ENCODE assay signal across 17 cellular contexts in genomic region chr19:32744555-32745325, GRCh38. TPM values are rescaled to one million over a fixed set of nuclear protein-coding genes. Genes with fewer than 3 reads are reported as not detected.
DNase-seq lines count a peak whose midpoint lies in the region; ATAC-seq, FAIRE-seq and TF ChIP-seq lines count a peak whose summit lies in the region.
"Had no signal": no experiment of that assay in that cellular context is flagged by ENCODE, and none has a peak within 500 bp of the region (broad histone marks: within the 10 kb centered on the region; RNA-seq: fewer than 3 reads in every experiment).

No MANE protein-coding gene starts in this region.

- TF ChIP-seq EP300 in K562 (IDR thresholded peaks at IDR 0.05; ENCODE audit: low read length) = no peak

- DNase-seq in activated naive CD8-positive, alpha-beta T cell treated with anti-CD3 and anti-CD28 coated beads for 36 hours = no peak
- DNase-seq in K562 (ENCODE audit: extremely low read depth in 1 of 4, low spot score in 3 of 4) (no peak), upper lobe of right lung (no peak), Right ventricle myocardium inferior (ENCODE audit: missing footprints) (no peak), cerebellar nuclear complex (lab: John Stamatoyannopoulos, UW) (no peak)
- DNase-seq in activated CD4-positive, CD25-positive, alpha-beta regulatory T cell (lab: John Stamatoyannopoulos, UW) = no peak
- DNase-seq: 8988T, AML-193, DMS79 had no signal

- no peaks in the 10 kb centered on the region for H3K9me1 ChIP-seq in K562 (ENCODE audit: control insufficient read depth, insufficient read depth, low read length)

- peak; percentile 55 for ATAC-seq in K562
- peak; percentile 20 for ATAC-seq in upper lobe of right lung
- no peak for ATAC-seq in Right ventricle myocardium inferior
- ATAC-seq: GM12878, HCT116 had no signal

- H3K27me3 Mint-ChIP-seq in activated naive CD8-positive, alpha-beta T cell = peaks cover 5% of the 10 kb centered on the region
- peaks cover 29% of the 10 kb centered on the region for H3K27me3 Mint-ChIP-seq in activated naive CD8-positive, alpha-beta T cell treated with anti-CD3 and anti-CD28 coated beads for 36 hours

- 0 out of 2 replicates have a peak overlapping the region, but pooled peaks have one; percentile 22 for H2AFZ ChIP-seq in K562 (ENCODE audit: low read depth, low read length)
- H2AFZ ChIP-seq in neuron (ENCODE audit: low read depth, low read length) = peak overlapping the region; percentile 10

- peaks cover 13 to 22% of the 10 kb centered on the region in 2 experiments; a peak in 4 of 5 replicates for H3K27me3 ChIP-seq in K562 (ENCODE audit: control insufficient read depth in 2 of 2, insufficient read depth in 2 of 2, low read length in 2 of 2)
- H3K27me3 ChIP-seq in neuron (ENCODE audit: insufficient read depth, low read length) = no peaks in the 10 kb centered on the region
- H3K27me3 ChIP-seq in upper lobe of right lung = no peaks in the 10 kb centered on the region
- H3K27me3 ChIP-seq: BLaER1 had no signal

- TF ChIP-seq POLR2A in K562 (conservative IDR thresholded peaks at IDR 0.05) = no peak

- CTCF ChIA-PET in K562 (lab: Yijun Ruan, JAX; ENCODE audit: low intra/inter-chr PET ratio) = interaction anchor here (1.1 kb wide), 1 partner anchor 145 kb away, joined by 3 read pairs; no protein-coding TSS in a partner anchor

- H3K27ac Mint-ChIP-seq in activated naive CD8-positive, alpha-beta T cell = peak overlapping the region; percentile 10
- no peak overlapping the region for H3K27ac Mint-ChIP-seq in activated naive CD8-positive, alpha-beta T cell treated with anti-CD3 and anti-CD28 coated beads for 36 hours
- H3K27ac Mint-ChIP-seq: CD4-positive, CD25-positive, alpha-beta regulatory T cell had no signal

- H3K4me1 Mint-ChIP-seq in activated naive CD8-positive, alpha-beta T cell (ENCODE audit: low read depth) = peaks cover 23% of the 10 kb centered on the region
- H3K4me1 Mint-ChIP-seq in activated naive CD8-positive, alpha-beta T cell treated with anti-CD3 and anti-CD28 coated beads for 36 hours = peaks cover 6% of the 10 kb centered on the region

- H4K20me1 ChIP-seq in K562 (replicated peaks; ENCODE audit: control insufficient read depth, insufficient read depth, low read length) = no peaks in the 10 kb centered on the region
- H4K20me1 ChIP-seq: BLaER1 had no signal

- H3K4me3 Mint-ChIP-seq in activated naive CD8-positive, alpha-beta T cell = no peak overlapping the region
- H3K4me3 Mint-ChIP-seq in activated naive CD8-positive, alpha-beta T cell treated with anti-CD3 and anti-CD28 coated beads for 36 hours = no peak overlapping the region
- H3K4me3 Mint-ChIP-seq: CD4-positive, CD25-positive, alpha-beta regulatory T cell had no signal

- TF ChIP-seq CTCF in K562 (IDR thresholded peaks at IDR 0.05 in 2 of 3, conservative IDR thresholded peaks at IDR 0.05 in 1 of 3; ENCODE audit: insufficient read depth in 2 of 3, low read depth in 1 of 3, low read length in 3 of 3) (no peak), upper lobe of right lung (IDR thresholded peaks at IDR 0.05) (no peak)

- H3K79me2 ChIP-seq in K562 (ENCODE audit: control insufficient read depth, insufficient read depth, low read length) = no peaks in the 10 kb centered on the region

- H3K4me1 ChIP-seq in K562 (replicated peaks in 1 of 2; ENCODE audit: control insufficient read depth in 2 of 2, insufficient read depth in 2 of 2, low read length in 2 of 2) (peaks cover 0 to 3% of the 10 kb centered on the region in 2 experiments; a peak in 3 of 5 replicates), neuron (ENCODE audit: insufficient read depth, low read length) (peaks cover 34% of the 10 kb centered on the region), upper lobe of right lung (no peaks in the 10 kb centered on the region)

- in situ Hi-C loops in K562 (cut with MboI) = no loop called here

- no TSS peak for BruUV-seq in K562 (replicated peaks; lab: Mats Ljungman, UMichigan)

- FAIRE-seq in K562 (lab: Jason Lieb, UNC) = no peak
- FAIRE-seq: GM12878, GM18507, H54 had no signal

- no peak overlapping the region for H3K9ac ChIP-seq in K562 (ENCODE audit: insufficient read depth in 1 of 2, low read depth in 2 of 2, low read length in 2 of 2)
- H3K9ac ChIP-seq: BLaER1 had no signal

- no peak overlapping the region for H3K4me3 ChIP-seq in K562
- H3K4me3 ChIP-seq in neuron (ENCODE audit: low read length) = no peak overlapping the region
- no peak overlapping the region for H3K4me3 ChIP-seq in upper lobe of right lung
- H3K4me3 ChIP-seq: BLaER1, GM12878 had no signal

- 16% methylated on average over 18 of the region's 18 CpGs for WGBS in K562 (ENCODE audit: insufficient coverage, low coverage, missing lambda C conversion rate)

- H3K36me3 Mint-ChIP-seq in activated naive CD8-positive, alpha-beta T cell = no peaks in the 10 kb centered on the region
- H3K36me3 Mint-ChIP-seq in activated naive CD8-positive, alpha-beta T cell treated with anti-CD3 and anti-CD28 coated beads for 36 hours = no peaks in the 10 kb centered on the region
- H3K36me3 Mint-ChIP-seq: CD4-positive, CD25-positive, alpha-beta regulatory T cell had no signal

- no peaks in the 10 kb centered on the region for H3K9me3 Mint-ChIP-seq in activated naive CD8-positive, alpha-beta T cell (ENCODE audit: low read depth)
- H3K9me3 Mint-ChIP-seq in activated naive CD8-positive, alpha-beta T cell treated with anti-CD3 and anti-CD28 coated beads for 36 hours = no peaks in the 10 kb centered on the region
- H3K9me3 Mint-ChIP-seq: CD4-positive, CD25-positive, alpha-beta regulatory T cell had no signal

- POLR2A ChIA-PET in K562 (lab: Yijun Ruan, JAX) = no interaction called here

- TF ChIP-seq RAD21 in K562 (CRISPR knock-in tag; conservative IDR thresholded peaks at IDR 0.05 in 1 of 2, IDR thresholded peaks at IDR 0.05 in 1 of 2) = no peak

- no peaks in the 10 kb centered on the region for H3K36me3 ChIP-seq in K562 (ENCODE audit: control insufficient read depth, insufficient read depth, low read length)
- H3K36me3 ChIP-seq in neuron (ENCODE audit: insufficient read depth, low read length) = no peaks in the 10 kb centered on the region
- no peaks in the 10 kb centered on the region for H3K36me3 ChIP-seq in upper lobe of right lung
- H3K36me3 ChIP-seq: BLaER1 had no signal

- H3K9me3 ChIP-seq in K562 (replicated peaks; ENCODE audit: control insufficient read depth, insufficient read depth, low read depth, low read length) = no peaks in the 10 kb centered on the region
- no peaks in the 10 kb centered on the region for H3K9me3 ChIP-seq in neuron (ENCODE audit: low read length)
- H3K9me3 ChIP-seq in upper lobe of right lung = no peaks in the 10 kb centered on the region
- H3K9me3 ChIP-seq: BLaER1 had no signal

- no peak overlapping the region for H3K27ac ChIP-seq in K562 (ENCODE audit: extremely low read depth, low read depth, low read length)
- no peak overlapping the region for H3K27ac ChIP-seq in upper lobe of right lung
- H3K27ac ChIP-seq: BLaER1 had no signal

- no peak overlapping the region for H3K4me2 ChIP-seq in K562 (ENCODE audit: insufficient read depth, low read length)
- H3K4me2 ChIP-seq: BLaER1 had no signal

- intact Hi-C loops in K562 (cut with micrococcal nuclease) (no loop called here), upper lobe of right lung (cut with DNase I) (no loop called here), Right ventricle myocardium inferior (cut with DNase I) (no loop called here)

RNA-seq across cellular contexts. Expression of gene TDRD12, which starts 25.2 kb away (rescaled TPM):
- under 1 TPM in 1 of 2 experiments, not detected in 1; 0.06 TPM for total RNA-seq in activated naive CD8-positive, alpha-beta T cell treated with anti-CD3 and anti-CD28 coated beads for 36 hours
- total RNA-seq in K562 (2011; cell fraction: chromatin; rRNA removed; ENCODE audit: low replicate concordance) = not detected in 2 replicates
- not detected in 2 replicates for total RNA-seq in K562 (2011; cell fraction: nucleolus; rRNA removed)
- not detected in 2 replicates for total RNA-seq in K562 (2011; cell fraction: nucleoplasm; rRNA removed)
- not detected in 2 replicates for total RNA-seq in K562 (2014; rRNA removed)
- total RNA-seq in K562 (2014; rRNA removed; fragmentation: Illumina TruSeq; extraction: Trizol) = not detected in 2 replicates
- not detected in 2 replicates for total RNA-seq in K562 (2015; rRNA removed; fragmentation: Illumina TruSeq; extraction: Trizol)
- total RNA-seq in K562 (2021) = not detected in 2 replicates
- 0.03 and 0.07 TPM in 2 replicates for polyA plus RNA-seq in K562 (2011; rRNA removed)
- not detected in 2 replicates for polyA plus RNA-seq in K562 (2011; cell fraction: cytosol; rRNA removed)
- not detected in 2 replicates for polyA plus RNA-seq in K562 (2011; cell fraction: nucleus; rRNA removed)
- polyA plus RNA-seq in K562 (2012) = 0.05 TPM in 1 of 2 replicates, not detected in the other
- not detected in 2 replicates for polyA plus RNA-seq in K562 (2014; fragmentation: Illumina TruSeq; extraction: Trizol)
- polyA plus RNA-seq in K562 (2014; fragmentation: Nextera tagmentation; extraction: Ambion mirVana) = not detected
- polyA plus RNA-seq in K562 (2014; rRNA removed) = not detected in 2 replicates
- polyA minus RNA-seq in K562 (2011; rRNA and poly(A)+ RNA removed) = not detected in 2 replicates
- polyA minus RNA-seq in K562 (2011; cell fraction: cytosol; rRNA and poly(A)+ RNA removed) = not detected in 2 replicates
- polyA minus RNA-seq in K562 (2011; cell fraction: nucleus; rRNA and poly(A)+ RNA removed) = not detected in 2 replicates
- not detected for total RNA-seq in upper lobe of right lung
- not detected for total RNA-seq in Right ventricle myocardium inferior
- total RNA-seq: GM12878 had no signal

RNA-seq across cellular contexts. Expression of gene NUDT19, which starts 53.1 kb away (rescaled TPM):
- total RNA-seq in activated naive CD8-positive, alpha-beta T cell treated with anti-CD3 and anti-CD28 coated beads for 36 hours = 10 to 100 TPM; 16.2 to 16.4 TPM
- total RNA-seq in K562 (2011; cell fraction: chromatin; rRNA removed; ENCODE audit: low replicate concordance) = 12.2 and 13.0 TPM in 2 replicates
- 12.4 and 16.3 TPM in 2 replicates for total RNA-seq in K562 (2011; cell fraction: nucleolus; rRNA removed)
- 14.6 and 19.5 TPM in 2 replicates for total RNA-seq in K562 (2011; cell fraction: nucleoplasm; rRNA removed)
- total RNA-seq in K562 (2014; rRNA removed) (14.9 and 23.0 TPM in 2 replicates), K562 (2014; rRNA removed; fragmentation: Illumina TruSeq; extraction: Trizol) (13.5 and 13.8 TPM in 2 replicates), K562 (2015; rRNA removed; fragmentation: Illumina TruSeq; extraction: Trizol) (13.8 and 14.4 TPM in 2 replicates), K562 (2021) (24.1 and 24.8 TPM in 2 replicates), upper lobe of right lung (14.2 TPM), Right ventricle myocardium inferior (23.8 TPM)
- polyA plus RNA-seq in K562 (2011; rRNA removed) (9.6 and 10.4 TPM in 2 replicates), K562 (2014; fragmentation: Illumina TruSeq; extraction: Trizol) (11.6 and 12.3 TPM in 2 replicates), K562 (2014; fragmentation: Nextera tagmentation; extraction: Ambion mirVana) (10 to 100 TPM; 28.2 to 38.6 TPM), K562 (2014; rRNA removed) (9.7 TPM in 2 replicates)
- polyA plus RNA-seq in K562 (2011; cell fraction: cytosol; rRNA removed) = 8.6 and 10.8 TPM in 2 replicates
- 4.9 and 6.9 TPM in 2 replicates for polyA plus RNA-seq in K562 (2011; cell fraction: nucleus; rRNA removed)
- 11.7 and 12.1 TPM in 2 replicates for polyA plus RNA-seq in K562 (2012)
- 7.7 and 10.1 TPM in 2 replicates for polyA minus RNA-seq in K562 (2011; rRNA and poly(A)+ RNA removed)
- 15.2 and 15.6 TPM in 2 replicates for polyA minus RNA-seq in K562 (2011; cell fraction: cytosol; rRNA and poly(A)+ RNA removed)
- polyA minus RNA-seq in K562 (2011; cell fraction: nucleus; rRNA and poly(A)+ RNA removed) = 9.9 and 11.7 TPM in 2 replicates
